18 cellular contexts compared by ENCODE assay signal in the genomic region with DNA sequence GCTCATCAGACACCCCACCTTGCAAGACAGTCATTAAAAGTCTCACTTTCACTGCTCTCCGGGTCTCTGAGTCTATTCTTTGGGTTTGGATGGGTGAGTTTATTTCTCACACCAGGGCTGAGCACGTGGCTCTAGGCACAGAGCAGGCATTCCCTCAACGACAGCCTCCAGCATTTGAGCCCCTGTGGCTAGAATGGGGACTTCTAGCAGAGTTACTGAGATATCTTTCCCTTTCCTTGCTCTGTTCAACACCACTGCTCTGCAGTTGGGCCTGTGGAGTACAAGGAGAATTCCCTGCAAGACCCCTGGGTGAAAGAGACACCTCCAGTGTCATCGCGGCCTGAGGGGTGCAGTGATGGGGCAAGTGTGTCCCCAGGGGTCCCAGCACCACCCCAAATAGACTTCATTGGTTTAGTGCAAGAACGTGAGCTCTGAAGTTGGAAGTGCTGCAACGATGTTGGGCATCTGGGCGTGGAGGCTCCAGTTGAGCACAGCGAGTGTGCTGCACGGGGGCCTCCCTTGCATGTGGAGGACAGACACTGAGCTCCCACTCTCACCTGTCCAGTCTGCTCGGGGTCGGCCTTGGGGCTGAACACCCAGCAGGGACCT.
"Had no signal": no experiment of that assay in that cellular context is flagged by ENCODE, and none has a peak within 500 bp of the region (broad histone marks: within the 10 kb centered on the region; RNA-seq: fewer than 3 reads in every experiment).

No MANE protein-coding gene starts in this region.

- H3K9me3 ChIP-seq: lower lobe of right lung, tibial nerve had no signal

- H3K27ac Mint-ChIP-seq: activated CD4-positive, alpha-beta T cell treated with anti-CD3 and anti-CD28 coated beads for 36 hours had no signal

- H3K4me3 ChIP-seq: lower lobe of right lung, tibial nerve had no signal

- H3K4me1 Mint-ChIP-seq: activated CD4-positive, alpha-beta T cell treated with anti-CD3 and anti-CD28 coated beads for 36 hours had no signal

- H3K4me3 Mint-ChIP-seq: activated CD4-positive, alpha-beta T cell treated with anti-CD3 and anti-CD28 coated beads for 36 hours; nephron had no signal

- H3K9me3 Mint-ChIP-seq: nephron had no signal

- ATAC-seq: activated CD4-positive, alpha-beta T cell treated with anti-CD3 and anti-CD28 coated beads for 36 hours; left colon; lower lobe of right lung had no signal

- H3K36me3 ChIP-seq: brain microvascular endothelial cell, lower lobe of right lung, tibial nerve, WERI-Rb-1 had no signal

- H3K27ac ChIP-seq: brain microvascular endothelial cell, lower lobe of right lung, tibial nerve, WERI-Rb-1 had no signal

- H3K27me3 ChIP-seq: brain microvascular endothelial cell, tibial nerve had no signal

- DNase-seq: activated CD4-positive, alpha-beta T cell treated with anti-CD3 and anti-CD28 coated beads for 36 hours; activated CD4-positive, alpha-beta T cell treated with anti-CD3 and anti-CD28 coated beads, Interleukin-2, amount 50 U/mL, for 48 hours; activated naive CD4-positive, alpha-beta T cell treated with Interleukin-2 at 50 U/mL for 16 hours; brain microvascular endothelial cell; central memory CD4-positive, alpha-beta T cell; erythroblast; foreskin melanocyte; glutamatergic neuron; hippocampal formation; left colon; lower lobe of right lung; stimulated activated naive CD4-positive, alpha-beta T cell; substantia nigra; SW 1271; T-helper 2 cell had no signal

- H3K4me1 ChIP-seq: tibial nerve had no signal
